Comparison of ENCODE assay signal across 26 cellular contexts in genomic region chr5:109981979-109982378, GRCh38.
"Had no signal": no experiment of that assay in that cellular context is flagged by ENCODE, and none has a peak within 500 bp of the region (broad histone marks: within the 10 kb centered on the region; RNA-seq: fewer than 3 reads in every experiment).

No MANE protein-coding gene starts in this region.

- H3K27me3 Mint-ChIP-seq: naive B cell, progenitor cell of endocrine pancreas had no signal

- H3K36me3 Mint-ChIP-seq: mesothelial cell of epicardium; naive B cell; natural killer cell treated with Interleukin-12 subunit alpha and Interleukin-12 subunit beta and Interleukin-15 and Interleukin-18, amount 100 ng/mL, for 72 hours; stimulated activated naive B cell treated with anti-CD40 and anti-IgM and Interleukin-4, amounts not matched to agents 10 μg/mL and 1 μg/mL and 100 μg/mL, for 72 hours had no signal

- ATAC-seq: left colon; left lung; lower lobe of right lung; natural killer cell treated with Interleukin-12 subunit alpha and Interleukin-12 subunit beta and Interleukin-15 and Interleukin-18, amount 100 ng/mL, for 72 hours; stimulated activated naive B cell treated with anti-CD40 and anti-IgM and Interleukin-4, amounts not matched to agents 10 μg/mL and 1 μg/mL and 100 μg/mL, for 72 hours; stimulated activated naive CD8-positive, alpha-beta T cell treated with anti-CD3 and anti-CD28 coated beads, Interleukin-15, Interleukin-2, amounts not matched to agents 100 U/mL and 50 U/mL, for 24 hours had no signal

- H3K27ac ChIP-seq: left lung, lower lobe of right lung, ovary, right atrium auricular region, right lobe of liver, stomach, testis, thyroid gland, transverse colon, upper lobe of left lung, vagina had no signal

- FAIRE-seq: keratinocyte had no signal

- H3K4me1 ChIP-seq: left lung, lower lobe of right lung, right atrium auricular region, right lobe of liver, stomach, testis, thyroid gland, transverse colon, upper lobe of left lung, vagina had no signal

- H3K27me3 ChIP-seq: left lung, ovary, right atrium auricular region, right lobe of liver, stomach, testis, thyroid gland, transverse colon, upper lobe of left lung, vagina had no signal

- H3K9me3 ChIP-seq: left lung, lower lobe of right lung, ovary, right atrium auricular region, right lobe of liver, stomach, testis, thyroid gland, transverse colon, upper lobe of left lung, vagina had no signal

- H3K36me3 ChIP-seq: left lung, lower lobe of right lung, ovary, right atrium auricular region, right lobe of liver, stomach, thyroid gland, transverse colon, upper lobe of left lung, vagina had no signal

- H3K4me3 ChIP-seq: left lung, lower lobe of right lung, ovary, right atrium auricular region, right lobe of liver, stomach, testis, thyroid gland, transverse colon, upper lobe of left lung, vagina had no signal

- DNase-seq: hippocampal formation; kidney glomerular epithelial cell; left colon; left lung; lower lobe of right lung; mesendoderm; naive B cell; ovary; right lobe of liver; stimulated activated CD4-positive, alpha-beta T cell treated with anti-CD3 and anti-CD28 coated beads, Interleukin-12 subunit alpha, Interleukin-12 subunit beta, amount 100 ng/mL, for 4 hours; stimulated activated CD4-positive, alpha-beta T cell treated with anti-CD3 and anti-CD28 coated beads, Interleukin-15, amount 100 ng/mL, for 24 hours; stimulated activated CD4-positive, alpha-beta T cell treated with anti-CD3 and anti-CD28 coated beads, Interleukin-2, amount 100 ng/mL, for 24 hours; stimulated activated CD4-positive, alpha-beta T cell treated with anti-CD3 and anti-CD28 coated beads, Interleukin-4, amount 100 ng/mL, for 1 hour; stimulated activated naive B cell treated with anti-CD40 and anti-IgM and Interleukin-4, amounts not matched to agents 10 μg/mL and 1 μg/mL and 100 μg/mL, for 72 hours; stimulated activated naive CD8-positive, alpha-beta T cell treated with anti-CD3 and anti-CD28 coated beads, Interleukin-15, Interleukin-2, amounts not matched to agents 100 U/mL and 50 U/mL, for 24 hours; stomach; testis; thyroid gland; transverse colon; upper lobe of left lung had no signal

- H3K9me3 Mint-ChIP-seq: natural killer cell treated with Interleukin-12 subunit alpha and Interleukin-12 subunit beta and Interleukin-15 and Interleukin-18, amount 100 ng/mL, for 72 hours had no signal

- H3K4me3 Mint-ChIP-seq: mesothelial cell of epicardium; naive B cell; natural killer cell treated with Interleukin-12 subunit alpha and Interleukin-12 subunit beta and Interleukin-15 and Interleukin-18, amount 100 ng/mL, for 72 hours; stimulated activated naive B cell treated with anti-CD40 and anti-IgM and Interleukin-4, amounts not matched to agents 10 μg/mL and 1 μg/mL and 100 μg/mL, for 72 hours had no signal

- H3K4me1 Mint-ChIP-seq: naive B cell; stimulated activated naive B cell treated with anti-CD40 and anti-IgM and Interleukin-4, amounts not matched to agents 10 μg/mL and 1 μg/mL and 100 μg/mL, for 72 hours had no signal

- H3K27ac Mint-ChIP-seq: mesothelial cell of epicardium; naive B cell; natural killer cell treated with Interleukin-12 subunit alpha and Interleukin-12 subunit beta and Interleukin-15 and Interleukin-18, amount 100 ng/mL, for 72 hours; progenitor cell of endocrine pancreas; stimulated activated naive B cell treated with anti-CD40 and anti-IgM and Interleukin-4, amounts not matched to agents 10 μg/mL and 1 μg/mL and 100 μg/mL, for 72 hours had no signal
